In genomic region chr22:26452236-26453016, GRCh38 we compare ENCODE assay signal across 2 cellular contexts.
TF ChIP-seq lines count a peak whose summit lies in the region.

No MANE protein-coding gene starts in this region.

TF ChIP-seq in HEK293, 187 proteins besides CTCF, POLR2A, EP300 and RAD21 (continued from another document):
- TF ChIP-seq ATF2 (tag by site-specific recombination; IDR thresholded peaks at IDR 0.05; ENCODE audit: low read depth) (no peak), ZNF18 (tag by site-specific recombination; IDR thresholded peaks at IDR 0.05) (no peak)

TF ChIP-seq in GM23338, 12 proteins besides CTCF, POLR2A, EP300 and RAD21 (continued from another document):
- TF ChIP-seq ZNF462 (CRISPR knock-in tag; IDR thresholded peaks at IDR 0.05) (no peak), NANOG (IDR thresholded peaks at IDR 0.05; ENCODE audit: borderline replicate concordance) (no peak), STAT1 (IDR thresholded peaks at IDR 0.05; ENCODE audit: unreplicated experiment) (no peak), POLR2AphosphoS5 (IDR thresholded peaks at IDR 0.05; ENCODE audit: low read depth) (no peak), ETS1 (IDR thresholded peaks at IDR 0.05) (no peak)
